1 cellular context compared by ENCODE assay signal in genomic region chr2:173175222-173175621, GRCh38.
TF ChIP-seq lines count a peak whose summit lies in the region.

No MANE protein-coding gene starts in this region.

TF ChIP-seq in GM23338, 12 proteins besides CTCF, POLR2A, EP300 and RAD21 (continued from another document):
- no peak for TF ChIP-seq EZH2phosphoT487 (IDR thresholded peaks at IDR 0.05; ENCODE audit: unreplicated experiment)
- TF ChIP-seq, protein P1, sequence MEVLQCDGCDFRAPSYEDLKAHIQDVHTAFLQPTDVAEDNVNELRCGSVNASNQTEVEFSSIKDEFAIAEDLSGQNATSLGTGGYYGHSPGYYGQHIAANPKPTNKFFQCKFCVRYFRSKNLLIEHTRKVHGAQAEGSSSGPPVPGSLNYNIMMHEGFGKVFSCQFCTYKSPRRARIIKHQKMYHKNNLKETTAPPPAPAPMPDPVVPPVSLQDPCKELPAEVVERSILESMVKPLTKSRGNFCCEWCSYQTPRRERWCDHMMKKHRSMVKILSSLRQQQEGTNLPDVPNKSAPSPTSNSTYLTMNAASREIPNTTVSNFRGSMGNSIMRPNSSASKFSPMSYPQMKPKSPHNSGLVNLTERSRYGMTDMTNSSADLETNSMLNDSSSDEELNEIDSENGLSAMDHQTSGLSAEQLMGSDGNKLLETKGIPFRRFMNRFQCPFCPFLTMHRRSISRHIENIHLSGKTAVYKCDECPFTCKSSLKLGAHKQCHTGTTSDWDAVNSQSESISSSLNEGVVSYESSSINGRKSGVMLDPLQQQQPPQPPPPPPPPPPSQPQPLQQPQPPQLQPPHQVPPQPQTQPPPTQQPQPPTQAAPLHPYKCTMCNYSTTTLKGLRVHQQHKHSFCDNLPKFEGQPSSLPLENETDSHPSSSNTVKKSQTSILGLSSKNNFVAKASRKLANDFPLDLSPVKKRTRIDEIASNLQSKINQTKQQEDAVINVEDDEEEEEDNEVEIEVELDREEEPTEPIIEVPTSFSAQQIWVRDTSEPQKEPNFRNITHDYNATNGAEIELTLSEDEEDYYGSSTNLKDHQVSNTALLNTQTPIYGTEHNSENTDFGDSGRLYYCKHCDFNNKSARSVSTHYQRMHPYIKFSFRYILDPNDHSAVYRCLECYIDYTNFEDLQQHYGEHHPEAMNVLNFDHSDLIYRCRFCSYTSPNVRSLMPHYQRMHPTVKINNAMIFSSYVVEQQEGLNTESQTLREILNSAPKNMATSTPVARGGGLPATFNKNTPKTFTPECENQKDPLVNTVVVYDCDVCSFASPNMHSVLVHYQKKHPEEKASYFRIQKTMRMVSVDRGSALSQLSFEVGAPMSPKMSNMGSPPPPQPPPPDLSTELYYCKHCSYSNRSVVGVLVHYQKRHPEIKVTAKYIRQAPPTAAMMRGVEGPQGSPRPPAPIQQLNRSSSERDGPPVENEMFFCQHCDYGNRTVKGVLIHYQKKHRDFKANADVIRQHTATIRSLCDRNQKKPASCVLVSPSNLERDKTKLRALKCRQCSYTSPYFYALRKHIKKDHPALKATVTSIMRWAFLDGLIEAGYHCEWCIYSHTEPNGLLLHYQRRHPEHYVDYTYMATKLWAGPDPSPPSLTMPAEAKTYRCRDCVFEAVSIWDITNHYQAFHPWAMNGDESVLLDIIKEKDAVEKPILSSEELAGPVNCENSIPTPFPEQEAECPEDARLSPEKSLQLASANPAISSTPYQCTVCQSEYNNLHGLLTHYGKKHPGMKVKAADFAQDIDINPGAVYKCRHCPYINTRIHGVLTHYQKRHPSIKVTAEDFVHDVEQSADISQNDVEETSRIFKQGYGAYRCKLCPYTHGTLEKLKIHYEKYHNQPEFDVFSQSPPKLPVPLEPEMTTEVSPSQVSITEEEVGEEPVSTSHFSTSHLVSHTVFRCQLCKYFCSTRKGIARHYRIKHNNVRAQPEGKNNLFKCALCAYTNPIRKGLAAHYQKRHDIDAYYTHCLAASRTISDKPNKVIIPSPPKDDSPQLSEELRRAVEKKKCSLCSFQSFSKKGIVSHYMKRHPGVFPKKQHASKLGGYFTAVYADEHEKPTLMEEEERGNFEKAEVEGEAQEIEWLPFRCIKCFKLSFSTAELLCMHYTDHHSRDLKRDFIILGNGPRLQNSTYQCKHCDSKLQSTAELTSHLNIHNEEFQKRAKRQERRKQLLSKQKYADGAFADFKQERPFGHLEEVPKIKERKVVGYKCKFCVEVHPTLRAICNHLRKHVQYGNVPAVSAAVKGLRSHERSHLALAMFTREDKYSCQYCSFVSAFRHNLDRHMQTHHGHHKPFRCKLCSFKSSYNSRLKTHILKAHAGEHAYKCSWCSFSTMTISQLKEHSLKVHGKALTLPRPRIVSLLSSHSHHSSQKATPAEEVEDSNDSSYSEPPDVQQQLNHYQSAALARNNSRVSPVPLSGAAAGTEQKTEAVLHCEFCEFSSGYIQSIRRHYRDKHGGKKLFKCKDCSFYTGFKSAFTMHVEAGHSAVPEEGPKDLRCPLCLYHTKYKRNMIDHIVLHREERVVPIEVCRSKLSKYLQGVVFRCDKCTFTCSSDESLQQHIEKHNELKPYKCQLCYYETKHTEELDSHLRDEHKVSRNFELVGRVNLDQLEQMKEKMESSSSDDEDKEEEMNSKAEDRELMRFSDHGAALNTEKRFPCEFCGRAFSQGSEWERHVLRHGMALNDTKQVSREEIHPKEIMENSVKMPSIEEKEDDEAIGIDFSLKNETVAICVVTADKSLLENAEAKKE (CRISPR knock-in tag; IDR thresholded peaks at IDR 0.05), result no peak
- no peak for TF ChIP-seq POLR2AphosphoS5 (IDR thresholded peaks at IDR 0.05; ENCODE audit: low read depth)
- no peak for TF ChIP-seq STAT1 (IDR thresholded peaks at IDR 0.05; ENCODE audit: unreplicated experiment)
- no peak for TF ChIP-seq NANOG (IDR thresholded peaks at IDR 0.05; ENCODE audit: borderline replicate concordance)
- TF ChIP-seq ZNF331 (CRISPR knock-in tag; IDR thresholded peaks at IDR 0.05; ENCODE audit: low read depth), result no peak
- no peak for TF ChIP-seq ZNF114 (CRISPR knock-in tag; IDR thresholded peaks at IDR 0.05)
- no peak for TF ChIP-seq JUNB (IDR thresholded peaks at IDR 0.05; ENCODE audit: unreplicated experiment)
- TF ChIP-seq CREB1 (CRISPR knock-in tag; IDR thresholded peaks at IDR 0.05; ENCODE audit: low read depth), result no peak
TF ChIP-seq in GM23338: peak in this region for 0.
